23 cellular contexts compared by ENCODE assay signal in genomic region chr7:48063985-48064384, GRCh38. TPM values are rescaled to one million over a fixed set of nuclear protein-coding genes. Genes with fewer than 3 reads are reported as not detected.
DNase-seq lines count a peak whose midpoint lies in the region; ATAC-seq and TF ChIP-seq lines count a peak whose summit lies in the region.
"Had no signal": no experiment of that assay in that cellular context is flagged by ENCODE, and none has a peak within 500 bp of the region (broad histone marks: within the 10 kb centered on the region; RNA-seq: fewer than 3 reads in every experiment).

No MANE protein-coding gene starts in this region.

- H3K27ac ChIP-seq in SK-N-SH (ENCODE audit: low read depth in 2 of 2, low read length in 1 of 2) (no peak overlapping the region), HEK293 (ENCODE audit: extremely low read depth, low read depth, low read length) (no peak overlapping the region), body of pancreas (no peak overlapping the region)
- H3K27ac ChIP-seq: 22Rv1, A549, BLaER1 had no signal

- H3K27me3 ChIP-seq in SK-N-SH (ENCODE audit: insufficient read depth) (no peaks in the 10 kb centered on the region), body of pancreas (no peaks in the 10 kb centered on the region)
- H3K27me3 ChIP-seq: BLaER1 had no signal

- no peaks in the 10 kb centered on the region for H3K79me2 ChIP-seq in SK-N-SH (ENCODE audit: insufficient read depth)

- no peak for TF ChIP-seq EP300 in SK-N-SH (IDR thresholded peaks at IDR 0.05; ENCODE audit: borderline replicate concordance in 1 of 2, low read depth in 1 of 2, low read length in 1 of 2)

- intact Hi-C loops in body of pancreas (cut with DNase I): no loop called here
- intact Hi-C loops in activated CD4-positive, alpha-beta T cell treated with anti-CD3 and anti-CD28 coated beads, Interleukin-2, amount 10 ng/mL, durations not matched to agents 24 days and 14 days (cut with micrococcal nuclease): no loop called here

- H3K9me2 ChIP-seq in SK-N-SH: no peaks in the 10 kb centered on the region

- no peak overlapping the region for H3K4me3 Mint-ChIP-seq in activated CD4-positive, alpha-beta T cell treated with anti-CD3 and anti-CD28 coated beads, Interleukin-2, amount 10 ng/mL, durations not matched to agents 24 days and 14 days
- H3K4me3 Mint-ChIP-seq: CD14-positive monocyte; CD4-positive, alpha-beta memory T cell; CD4-positive, CD25-positive, alpha-beta regulatory T cell; CD8-positive, alpha-beta memory T cell had no signal

- no peak overlapping the region for H3K27ac Mint-ChIP-seq in activated CD4-positive, alpha-beta T cell treated with anti-CD3 and anti-CD28 coated beads, Interleukin-2, amount 10 ng/mL, durations not matched to agents 24 days and 14 days
- H3K27ac Mint-ChIP-seq: CD14-positive monocyte; CD4-positive, alpha-beta memory T cell; CD4-positive, CD25-positive, alpha-beta regulatory T cell; CD8-positive, alpha-beta memory T cell had no signal

- WGBS in SK-N-SH (ENCODE audit: low lambda C conversion rate): 11% methylated on average over 1 of the region's 1 CpG
- 74 to 82% methylated on average over 1 of the region's 1 CpG for WGBS in body of pancreas, 2 donors

- H3K4me2 ChIP-seq in SK-N-SH: no peak overlapping the region
- H3K4me2 ChIP-seq: A549, BLaER1 had no signal

- 0 out of 2 replicates have a peak overlapping the region, but pooled peaks have one; percentile 5 for H2AFZ ChIP-seq in SK-N-SH (ENCODE audit: low read depth)

- no peak for TF ChIP-seq RAD21 in SK-N-SH (IDR thresholded peaks at IDR 0.05; ENCODE audit: low read length)

- POLR2A ChIA-PET in SK-N-SH (lab: Yijun Ruan, JAX): interaction anchor here (0.7 kb wide), 1 partner anchor 60 kb away, joined by 3 read pairs; no protein-coding TSS in a partner anchor
- POLR2A ChIA-PET in HEK293 (lab: Yijun Ruan, JAX): no interaction called here

- no peak overlapping the region for H3K9ac ChIP-seq in SK-N-SH
- H3K9ac ChIP-seq: BLaER1 had no signal

- CTCF ChIA-PET in SK-N-SH (lab: Yijun Ruan, JAX): no interaction called here
- CTCF ChIA-PET in HEK293 (lab: Yijun Ruan, JAX): interaction anchor here (0.6 kb wide), 1 partner anchor 1571 kb away, joined by 5 read pairs; no protein-coding TSS in a partner anchor

- H3K27me3 Mint-ChIP-seq in activated CD4-positive, alpha-beta T cell treated with anti-CD3 and anti-CD28 coated beads, Interleukin-2, amount 10 ng/mL, durations not matched to agents 24 days and 14 days: peaks cover 6% of the 10 kb centered on the region

- H3K4me1 Mint-ChIP-seq in activated CD4-positive, alpha-beta T cell treated with anti-CD3 and anti-CD28 coated beads, Interleukin-2, amount 10 ng/mL, durations not matched to agents 24 days and 14 days: no peaks in the 10 kb centered on the region

- peaks cover 2% of the 10 kb centered on the region for H3K36me3 Mint-ChIP-seq in activated CD4-positive, alpha-beta T cell treated with anti-CD3 and anti-CD28 coated beads, Interleukin-2, amount 10 ng/mL, durations not matched to agents 24 days and 14 days (ENCODE audit: low read depth)

- H3K4me1 ChIP-seq in SK-N-SH (ENCODE audit: control insufficient read depth in 1 of 2, insufficient read depth in 2 of 2, low read depth in 1 of 2, low read length in 1 of 2): no peaks in the 10 kb centered on the region
- no peaks in the 10 kb centered on the region for H3K4me1 ChIP-seq in HEK293 (ENCODE audit: control insufficient read depth, insufficient read depth, low read length)
- no peaks in the 10 kb centered on the region for H3K4me1 ChIP-seq in body of pancreas
- H3K4me1 ChIP-seq: A549, BE2C had no signal

- no peak for TF ChIP-seq POLR2A in body of pancreas (IDR thresholded peaks at IDR 0.05)

- H3K9me3 Mint-ChIP-seq in activated CD4-positive, alpha-beta T cell treated with anti-CD3 and anti-CD28 coated beads, Interleukin-2, amount 10 ng/mL, durations not matched to agents 24 days and 14 days: peaks cover 10% of the 10 kb centered on the region

- no peaks in the 10 kb centered on the region for H3K36me3 ChIP-seq in SK-N-SH (replicated peaks in 1 of 2; ENCODE audit: control insufficient read depth in 1 of 2, insufficient read depth in 2 of 2, low read length in 1 of 2)
- H3K36me3 ChIP-seq in HEK293 (ENCODE audit: control insufficient read depth in 2 of 2, insufficient read depth in 1 of 2, low read length in 2 of 2): no peaks in the 10 kb centered on the region
- H3K36me3 ChIP-seq in body of pancreas (replicated peaks in 1 of 2; ENCODE audit: insufficient read depth in 1 of 2, low read depth in 2 of 2): no peaks in the 10 kb centered on the region
- H3K36me3 ChIP-seq: BE2C, BLaER1 had no signal

- DNase-seq in SK-N-SH (no peak), body of pancreas (no peak)
- DNase-seq in activated CD4-positive, alpha-beta T cell treated with anti-CD3 and anti-CD28 coated beads, Interleukin-2, amount 10 ng/mL, durations not matched to agents 24 days and 14 days: no peak
- DNase-seq: BE2C; C1 segment of cervical spinal cord; CD4-positive, alpha-beta memory T cell; CD4-positive, CD25-positive, alpha-beta regulatory T cell; CD8-positive, alpha-beta memory T cell; COR-L47; DMS 273 treated with DMSO at 0.1 percent for 48 hours; DMS153; DMS53; DMS79; DND-41; EL; GF-D8 had no signal

- H4K20me1 ChIP-seq in SK-N-SH (ENCODE audit: insufficient read depth): no peaks in the 10 kb centered on the region
- H4K20me1 ChIP-seq: BLaER1 had no signal

- H3K4me3 ChIP-seq in SK-N-SH (ENCODE audit: low read depth in 2 of 2, low read length in 1 of 2): no peak overlapping the region
- H3K4me3 ChIP-seq in HEK293 (ENCODE audit: low read depth, low read length): no peak overlapping the region
- no peak overlapping the region for H3K4me3 ChIP-seq in body of pancreas
- H3K4me3 ChIP-seq: A549, BLaER1 had no signal

- ATAC-seq in SK-N-SH treated with all-trans-retinoic acid at 6 μM for 48 hours (no peak), body of pancreas (no peak)
- ATAC-seq: A549 had no signal

- H3K9me3 ChIP-seq in SK-N-SH: peaks cover 11% of the 10 kb centered on the region; the same call in 1 of the 2 replicates
- H3K9me3 ChIP-seq in HEK293 (ENCODE audit: control insufficient read depth, insufficient read depth, low read depth, low read length): no peaks in the 10 kb centered on the region
- H3K9me3 ChIP-seq in body of pancreas: no peaks in the 10 kb centered on the region
- H3K9me3 ChIP-seq: BE2C, BLaER1 had no signal

- no peaks in the 10 kb centered on the region for H3F3A ChIP-seq in SK-N-SH (replicated peaks; ENCODE audit: insufficient read depth)

- TF ChIP-seq CTCF in SK-N-SH (IDR thresholded peaks at IDR 0.05) (no peak), HEK293 (tag by site-specific recombination; IDR thresholded peaks at IDR 0.05) (no peak), body of pancreas (IDR thresholded peaks at IDR 0.05) (no peak)

TF ChIP-seq in SK-N-SH treated with all-trans-retinoic acid at 6 μM for 48 hours, 23 proteins besides CTCF, POLR2A, EP300 and RAD21 (continues in another document):
- TF ChIP-seq ESRRG (CRISPR knock-in tag; IDR thresholded peaks at IDR 0.05): no peak
- no peak for TF ChIP-seq CSDC2 (CRISPR knock-in tag; IDR thresholded peaks at IDR 0.05)
- no peak for TF ChIP-seq ZNF565 (CRISPR knock-in tag; conservative IDR thresholded peaks at IDR 0.05; ENCODE audit: low read depth)
- TF ChIP-seq GLIS3 (CRISPR knock-in tag; IDR thresholded peaks at IDR 0.05): no peak
- TF ChIP-seq BACH2 (CRISPR knock-in tag; IDR thresholded peaks at IDR 0.05; ENCODE audit: borderline replicate concordance): no peak
- TF ChIP-seq RARB (CRISPR knock-in tag; IDR thresholded peaks at IDR 0.05): no peak

TF ChIP-seq in HEK293, 187 proteins besides CTCF, POLR2A, EP300 and RAD21:
- TF ChIP-seq ZNF449 (tag by site-specific recombination; IDR thresholded peaks at IDR 0.05) (no peak), ZNF133 (tag by site-specific recombination; IDR thresholded peaks at IDR 0.05) (peak; percentile 94)

RNA-seq across cellular contexts. Expression of gene UPP1, which starts 25.1 kb away (rescaled TPM):
- 56.9 and 57.5 TPM in 2 replicates for polyA plus RNA-seq in SK-N-SH (2012; rRNA removed)
- polyA plus RNA-seq in SK-N-SH (2012; cell fraction: cytosol; rRNA removed): 26.2 and 38.7 TPM in 2 replicates
- 145 and 194 TPM in 2 replicates for polyA plus RNA-seq in SK-N-SH (2012; cell fraction: nucleus; rRNA removed)
- 1 to 10 TPM; 7.3 to 9.9 TPM for total RNA-seq in body of pancreas
- total RNA-seq in activated CD4-positive, alpha-beta T cell treated with anti-CD3 and anti-CD28 coated beads, Interleukin-2, amount 10 ng/mL, durations not matched to agents 24 days and 14 days: 61.5 and 64.2 TPM in 2 replicates

RNA-seq across cellular contexts. Expression of gene C7orf57, which starts 28.6 kb away (rescaled TPM):
- polyA plus RNA-seq in SK-N-SH (2012; rRNA removed): 0.41 and 0.71 TPM in 2 replicates
- 0.50 TPM in 2 replicates for polyA plus RNA-seq in SK-N-SH (2012; cell fraction: cytosol; rRNA removed)
- polyA plus RNA-seq in SK-N-SH (2012; cell fraction: nucleus; rRNA removed): 0.28 and 0.93 TPM in 2 replicates
- total RNA-seq in body of pancreas: under 1 TPM in 1 of 2 donors, not detected in 1; 0.26 TPM
- total RNA-seq in activated CD4-positive, alpha-beta T cell treated with anti-CD3 and anti-CD28 coated beads, Interleukin-2, amount 10 ng/mL, durations not matched to agents 24 days and 14 days: 0.14 TPM in 2 replicates
- total RNA-seq: CD4-positive, alpha-beta memory T cell; CD4-positive, CD25-positive, alpha-beta regulatory T cell had no signal
- polyA plus RNA-seq: CD14-positive monocyte; CD4-positive, CD25-positive, alpha-beta regulatory T cell; CD8-positive, alpha-beta memory T cell had no signal

RNA-seq across cellular contexts. Expression of gene SUN3, which starts 35.1 kb away (rescaled TPM):
- polyA plus RNA-seq in SK-N-SH (2012; rRNA removed): 0.12 TPM in 1 of 2 replicates, not detected in the other
- not detected in 2 replicates for polyA plus RNA-seq in SK-N-SH (2012; cell fraction: cytosol; rRNA removed)
- 0.07 TPM in 2 replicates for polyA plus RNA-seq in SK-N-SH (2012; cell fraction: nucleus; rRNA removed)
- total RNA-seq in body of pancreas: not detected
- total RNA-seq in activated CD4-positive, alpha-beta T cell treated with anti-CD3 and anti-CD28 coated beads, Interleukin-2, amount 10 ng/mL, durations not matched to agents 24 days and 14 days: not detected in 2 replicates
- total RNA-seq: CD4-positive, alpha-beta memory T cell; CD4-positive, CD25-positive, alpha-beta regulatory T cell; CD8-positive, alpha-beta memory T cell; Daoy had no signal
- polyA plus RNA-seq: A549; CD14-positive monocyte; CD4-positive, CD25-positive, alpha-beta regulatory T cell; CD8-positive, alpha-beta memory T cell had no signal
